ENCODE assay signal across 1 cellular context in genomic region chr4:86596802-86597201, GRCh38.
TF ChIP-seq lines count a peak whose summit lies in the region.

No MANE protein-coding gene starts in this region.

TF ChIP-seq in H1, 55 proteins besides CTCF, POLR2A, EP300 and RAD21:
- TF ChIP-seq TAF7 (optimal IDR thresholded peaks at IDR 0.05; ENCODE audit: borderline replicate concordance, low read depth, low read length) (no peak), ATF3 (IDR thresholded peaks at IDR 0.05; ENCODE audit: insufficient read depth, low read depth, low read length) (no peak), SAP30 (IDR thresholded peaks at IDR 0.05; ENCODE audit: insufficient read depth, insufficient replicate concordance, low read length) (no peak), YY1 (IDR thresholded peaks at IDR 0.05; ENCODE audit: low read depth, low read length) (no peak), TCF12 (IDR thresholded peaks at IDR 0.05; ENCODE audit: low read depth, low read length) (no peak), CBX8 (IDR thresholded peaks at IDR 0.05; ENCODE audit: borderline replicate concordance, low read depth, low read length) (no peak), RFX5 (IDR thresholded peaks at IDR 0.05; ENCODE audit: borderline replicate concordance, low read depth, low read length) (no peak), KDM5A (IDR thresholded peaks at IDR 0.05; ENCODE audit: low read length) (no peak), MAX (IDR thresholded peaks at IDR 0.05) (no peak), FOSL1 (IDR thresholded peaks at IDR 0.05; ENCODE audit: insufficient read depth, low read depth, low read length) (no peak), SIN3A (conservative IDR thresholded peaks at IDR 0.05 in 1 of 2, IDR thresholded peaks at IDR 0.05 in 1 of 2; ENCODE audit: low read depth in 1 of 2, low read length in 2 of 2) (no peak), JUND (IDR thresholded peaks at IDR 0.05; ENCODE audit: low read length) (no peak), TEAD4 (IDR thresholded peaks at IDR 0.05; ENCODE audit: low read depth, low read length) (no peak), CEBPB (IDR thresholded peaks at IDR 0.05; ENCODE audit: low read depth, low read length) (no peak), SUZ12 (IDR thresholded peaks at IDR 0.05; ENCODE audit: low read length) (no peak), CHD7 (IDR thresholded peaks at IDR 0.05; ENCODE audit: insufficient replicate concordance, low read length) (no peak), SP4 (IDR thresholded peaks at IDR 0.05; ENCODE audit: low read length) (no peak)
